Comparison of ENCODE assay signal across 33 cellular contexts in the genomic region with DNA sequence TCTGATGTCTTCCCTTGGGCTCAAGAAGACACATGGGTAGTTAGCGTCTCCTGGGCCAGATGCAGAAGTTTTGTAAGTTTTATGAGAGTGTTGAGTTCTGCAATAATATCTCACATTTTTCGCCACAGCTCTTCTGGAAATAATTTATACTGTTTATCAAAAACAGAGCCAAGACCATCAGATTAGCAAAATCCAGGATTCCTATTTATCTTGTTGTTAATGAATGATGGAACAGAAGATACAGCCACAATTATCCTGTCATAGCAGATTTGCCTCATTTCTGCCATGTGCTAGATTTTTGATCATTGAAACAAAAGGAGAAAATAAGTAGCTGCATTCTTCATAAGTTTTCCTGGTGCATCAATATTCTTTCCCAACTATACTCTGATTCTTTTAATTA.
"Had no signal": no experiment of that assay in that cellular context is flagged by ENCODE, and none has a peak within 500 bp of the region (broad histone marks: within the 10 kb centered on the region; RNA-seq: fewer than 3 reads in every experiment).

No MANE protein-coding gene starts in this region.

- H3K9ac ChIP-seq: KMS-11 had no signal

- H3K4me2 ChIP-seq: KMS-11 had no signal

- H3K4me3 ChIP-seq: MG63 had no signal

- H3K27ac ChIP-seq: KMS-11 had no signal

- DNase-seq: Karpas-422, Kasumi-1, KG1, MG63, MM.1S, MV-4-11, NCI-H1048, NCI-H1092, NCI-H1092 treated with DMSO at 0.1 percent for 48 hours, NCI-H1105, NCI-H1105 treated with DMSO at 0.1 percent for 48 hours, NCI-H1417, NCI-H1417 treated with DMSO at 0.1 percent for 48 hours, NCI-H1436, NCI-H1436 treated with DMSO at 0.1 percent for 48 hours, NCI-H146, NCI-H1694, NCI-H1694 treated with DMSO at 0.1 percent for 48 hours, NCI-H187, NCI-H187 treated with DMSO at 0.1 percent for 48 hours, NCI-H1930, NCI-H2029, NCI-H2029 treated with DMSO at 0.1 percent for 48 hours, NCI-H2081, NCI-H2081 treated with DMSO at 0.1 percent for 48 hours, NCI-H2107, NCI-H2227 treated with DMSO at 0.1 percent for 48 hours, NCI-H226, NCI-H345, NCI-H446, NCI-H446 treated with DMSO at 0.1 percent for 48 hours, NCI-H510A had no signal

- H3K36me3 ChIP-seq: MG63 had no signal

- H3K9me3 ChIP-seq: MG63 had no signal

- H3K27me3 ChIP-seq: MG63 had no signal
